1 cellular context compared by ENCODE assay signal in the genomic region with DNA sequence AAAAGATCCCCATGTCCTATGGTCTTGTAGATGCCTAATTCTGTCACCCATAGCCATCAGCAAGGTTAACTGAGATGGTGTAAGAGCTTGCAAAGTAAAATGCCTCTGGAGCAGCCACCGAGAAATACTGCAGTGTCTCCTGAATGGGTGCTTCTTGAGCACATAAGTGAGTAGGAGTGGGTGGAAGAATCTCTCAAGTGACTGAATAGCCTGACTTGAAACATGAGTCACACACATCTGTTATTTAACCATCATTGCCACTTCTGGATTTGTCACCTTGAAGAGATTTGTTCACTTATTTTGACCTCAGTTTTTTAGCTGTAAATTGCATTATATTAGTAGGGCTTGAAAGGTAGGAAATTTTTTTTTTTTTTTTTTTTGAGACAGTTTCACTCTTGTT.
TF ChIP-seq lines count a peak whose summit lies in the region.

No MANE protein-coding gene starts in this region.

TF ChIP-seq in GM23338, 12 proteins besides CTCF, POLR2A, EP300 and RAD21 (continued from another document):
- TF ChIP-seq REST (IDR thresholded peaks at IDR 0.05; ENCODE audit: unreplicated experiment), result no peak
- TF ChIP-seq POLR2AphosphoS5 (IDR thresholded peaks at IDR 0.05; ENCODE audit: low read depth), result no peak
- TF ChIP-seq JUNB (IDR thresholded peaks at IDR 0.05; ENCODE audit: unreplicated experiment), result no peak
- no peak for TF ChIP-seq CREB1 (CRISPR knock-in tag; IDR thresholded peaks at IDR 0.05; ENCODE audit: low read depth)
- TF ChIP-seq STAT1 (IDR thresholded peaks at IDR 0.05; ENCODE audit: unreplicated experiment), result no peak
- TF ChIP-seq, protein P1, sequence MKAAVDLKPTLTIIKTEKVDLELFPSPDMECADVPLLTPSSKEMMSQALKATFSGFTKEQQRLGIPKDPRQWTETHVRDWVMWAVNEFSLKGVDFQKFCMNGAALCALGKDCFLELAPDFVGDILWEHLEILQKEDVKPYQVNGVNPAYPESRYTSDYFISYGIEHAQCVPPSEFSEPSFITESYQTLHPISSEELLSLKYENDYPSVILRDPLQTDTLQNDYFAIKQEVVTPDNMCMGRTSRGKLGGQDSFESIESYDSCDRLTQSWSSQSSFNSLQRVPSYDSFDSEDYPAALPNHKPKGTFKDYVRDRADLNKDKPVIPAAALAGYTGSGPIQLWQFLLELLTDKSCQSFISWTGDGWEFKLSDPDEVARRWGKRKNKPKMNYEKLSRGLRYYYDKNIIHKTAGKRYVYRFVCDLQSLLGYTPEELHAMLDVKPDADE (IDR thresholded peaks at IDR 0.05), result no peak
- no peak for TF ChIP-seq EZH2phosphoT487 (IDR thresholded peaks at IDR 0.05; ENCODE audit: unreplicated experiment)
- no peak for TF ChIP-seq ZNF331 (CRISPR knock-in tag; IDR thresholded peaks at IDR 0.05; ENCODE audit: low read depth)
- TF ChIP-seq EZH2 (IDR thresholded peaks at IDR 0.05; ENCODE audit: low read depth, unreplicated experiment), result no peak
